In genomic region chr9:37575921-37576721, GRCh38 we compare ENCODE assay signal across 8 cellular contexts. TPM values are rescaled to one million over a fixed set of nuclear protein-coding genes. Genes with fewer than 3 reads are reported as not detected.
A peak's percentile ranks its signal among the peaks of the same experiment; 100 is the strongest.
DNase-seq lines count a peak whose midpoint lies in the region; ATAC-seq lines count a peak whose summit lies in the region.

TSS of gene FBXO10 (minus strand) at chr9:37576380. CDS start at chr9:37541768, 34,612 bp downstream.

- no peaks in the 10 kb centered on the region for H3K9me3 ChIP-seq in mononuclear cell (ENCODE audit: low read depth, low read length)

- no peaks in the 10 kb centered on the region for H3K27me3 ChIP-seq in ACC112 (ENCODE audit: insufficient read depth, low read length)
- peaks cover 3% of the 10 kb centered on the region for H3K27me3 ChIP-seq in mononuclear cell (ENCODE audit: insufficient read depth, low read length)

- H3K27ac ChIP-seq in ACC112 (ENCODE audit: low read depth, low read length), result peak within 1 kb of the TSS; percentile 19; the same call in 1 of the 2 replicates

- H3K4me3 ChIP-seq in ACC112 (ENCODE audit: low read depth, low read length) (peak within 1 kb of the TSS; percentile 94), mononuclear cell (ENCODE audit: low read length) (peak within 1 kb of the TSS; percentile 56)

- peaks cover 8% of the 10 kb centered on the region for H3K36me3 Mint-ChIP-seq in activated T-cell treated with anti-CD3 and anti-CD28 coated beads, Interleukin-2, amount 50 U/mL, for 4 hours (ENCODE audit: insufficient read depth)

- H3K27me3 Mint-ChIP-seq in activated T-cell treated with anti-CD3 and anti-CD28 coated beads, Interleukin-2, amount 50 U/mL, for 4 hours (ENCODE audit: low read depth), result no peaks in the 10 kb centered on the region

- H3K4me1 ChIP-seq in ACC112 (ENCODE audit: control insufficient read depth, insufficient read depth, low read length, unreplicated experiment), result peaks cover 27% of the 10 kb centered on the region
- peaks cover 25% of the 10 kb centered on the region for H3K4me1 ChIP-seq in mononuclear cell (ENCODE audit: insufficient read depth, low read length)

- peak; percentile 26 to 83 for DNase-seq in NCI-H526 (lab: John Stamatoyannopoulos, UW)
- DNase-seq in activated T-cell treated with anti-CD3 and anti-CD28 coated beads, Interleukin-2, amount 50 U/mL, for 4 hours, result peak; percentile 14
- peak; percentile 17 for DNase-seq in stimulated activated naive CD4-positive, alpha-beta T cell treated with Interleukin-2 at 50 U/mL for 16 hours (lab: John Stamatoyannopoulos, UW)

- ATAC-seq in GM18867 (IDR thresholded peaks at IDR 0.05; ENCODE audit: unreplicated experiment) (peak; percentile 75), HG03095 (IDR thresholded peaks at IDR 0.05; ENCODE audit: unreplicated experiment) (peak; percentile 79), esophagus mucosa (peak; percentile 85)
- ATAC-seq in activated T-cell treated with anti-CD3 and anti-CD28 coated beads, Interleukin-2, amount 50 U/mL, for 4 hours, result peak; percentile 88 to 89

- H3K4me3 Mint-ChIP-seq in activated T-cell treated with anti-CD3 and anti-CD28 coated beads, Interleukin-2, amount 50 U/mL, for 4 hours, result peak within 1 kb of the TSS; percentile 84

- H3K79me2 ChIP-seq in ACC112 (ENCODE audit: control insufficient read depth, insufficient read depth, low read length, unreplicated experiment), result peaks cover 17% of the 10 kb centered on the region

- no peaks in the 10 kb centered on the region for H3K36me3 ChIP-seq in ACC112 (ENCODE audit: insufficient read depth, low read length)

- peaks cover 23% of the 10 kb centered on the region for H3K4me1 Mint-ChIP-seq in activated T-cell treated with anti-CD3 and anti-CD28 coated beads, Interleukin-2, amount 50 U/mL, for 4 hours (ENCODE audit: low read depth)

- H2AFZ ChIP-seq in ACC112 (ENCODE audit: low read length, unreplicated experiment), result peak within 1 kb of the TSS; percentile 92

- no peaks in the 10 kb centered on the region for H3K9me3 Mint-ChIP-seq in activated T-cell treated with anti-CD3 and anti-CD28 coated beads, Interleukin-2, amount 50 U/mL, for 4 hours

RNA-seq across cellular contexts. Expression of gene FBXO10, which starts in this region (rescaled TPM):
- 1 to 10 TPM; 1.7 to 2.7 (median 2.5) TPM for total RNA-seq in activated T-cell treated with anti-CD3 and anti-CD28 coated beads, Interleukin-2, amount 50 U/mL, for 4 hours
- total RNA-seq in esophagus mucosa (3.4 TPM), mononuclear cell (2.3 TPM)

Comparison
In these comparisons a context has a peak if more than half of its experiments do, and no peak if none do; other contexts are left out.
1. Peak in every context shown above with its lines: DNase-seq, ATAC-seq, H3K4me3 ChIP-seq and H3K27ac ChIP-seq.